In the genomic region with DNA sequence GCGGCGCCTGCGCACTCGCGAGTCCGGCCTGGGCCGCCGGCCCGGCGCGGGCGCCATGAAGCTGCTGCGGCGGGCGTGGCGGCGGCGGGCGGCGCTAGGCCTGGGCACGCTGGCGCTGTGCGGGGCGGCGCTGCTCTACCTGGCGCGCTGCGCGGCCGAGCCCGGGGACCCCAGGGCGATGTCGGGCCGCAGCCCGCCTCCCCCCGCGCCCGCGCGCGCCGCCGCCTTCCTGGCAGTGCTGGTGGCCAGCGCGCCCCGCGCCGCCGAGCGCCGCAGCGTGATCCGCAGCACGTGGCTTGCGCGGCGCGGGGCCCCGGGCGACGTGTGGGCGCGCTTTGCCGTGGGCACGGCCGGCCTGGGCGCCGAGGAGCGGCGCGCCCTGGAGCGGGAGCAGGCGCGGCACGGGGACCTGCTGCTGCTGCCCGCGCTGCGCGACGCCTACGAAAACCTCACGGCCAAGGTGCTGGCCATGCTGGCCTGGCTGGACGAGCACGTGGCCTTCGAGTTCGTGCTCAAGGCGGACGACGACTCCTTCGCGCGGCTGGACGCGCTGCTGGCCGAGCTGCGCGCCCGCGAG, we compare ENCODE assay signal across 8 cellular contexts. TPM values are rescaled to one million over a fixed set of nuclear protein-coding genes. Genes with fewer than 3 reads are reported as not detected.
A peak's percentile ranks its signal among the peaks of the same experiment; 100 is the strongest.
DNase-seq lines count a peak whose midpoint lies in the region; TF ChIP-seq lines count a peak whose summit lies in the region.

A gene (plus strand): TSS at position 14 of the 577 bp plus-strand sequence. CDS start 42 bp downstream, at position 56.

- H3K27ac ChIP-seq in cingulate gyrus (ENCODE audit: low read depth, low read length): peak within 1 kb of the TSS; percentile 72

- DNase-seq in GM12865 (ENCODE audit: low read depth) (no peak), mucosa of gallbladder (ENCODE audit: low spot score) (no peak), DMS 273 (lab: John Stamatoyannopoulos, UW; ENCODE audit: unreplicated experiment) (no peak), NCI-H2107 (lab: John Stamatoyannopoulos, UW) (no peak), NCI-H2081 treated with DMSO at 0.1 percent for 48 hours (lab: John Stamatoyannopoulos, UW) (no peak)
- DNase-seq in Jurkat, Clone E6-1 (ENCODE audit: low read depth, low spot score): no peak
- DNase-seq in stimulated activated naive CD4-positive, alpha-beta T cell treated with Interleukin-2 at 50 U/mL for 16 hours (lab: John Stamatoyannopoulos, UW): no peak

- H3K4me3 ChIP-seq in GM12865 (ENCODE audit: low read depth, low read length): peak within 1 kb of the TSS; percentile 99
- peak within 1 kb of the TSS; percentile 96 for H3K4me3 ChIP-seq in Jurkat, Clone E6-1 (ENCODE audit: low read length)

- TF ChIP-seq CTCF in GM12865 (IDR thresholded peaks at IDR 0.05; ENCODE audit: insufficient read depth, low read depth, low read length, missing control alignments): no peak

RNA-seq across cellular contexts. Expression of the gene that starts here (rescaled TPM):
- 23.6 TPM for polyA plus RNA-seq in Jurkat, Clone E6-1 (2012; ENCODE audit: insufficient read depth, insufficient read length)
- total RNA-seq in mucosa of gallbladder: 16.1 TPM
